In the genomic region with DNA sequence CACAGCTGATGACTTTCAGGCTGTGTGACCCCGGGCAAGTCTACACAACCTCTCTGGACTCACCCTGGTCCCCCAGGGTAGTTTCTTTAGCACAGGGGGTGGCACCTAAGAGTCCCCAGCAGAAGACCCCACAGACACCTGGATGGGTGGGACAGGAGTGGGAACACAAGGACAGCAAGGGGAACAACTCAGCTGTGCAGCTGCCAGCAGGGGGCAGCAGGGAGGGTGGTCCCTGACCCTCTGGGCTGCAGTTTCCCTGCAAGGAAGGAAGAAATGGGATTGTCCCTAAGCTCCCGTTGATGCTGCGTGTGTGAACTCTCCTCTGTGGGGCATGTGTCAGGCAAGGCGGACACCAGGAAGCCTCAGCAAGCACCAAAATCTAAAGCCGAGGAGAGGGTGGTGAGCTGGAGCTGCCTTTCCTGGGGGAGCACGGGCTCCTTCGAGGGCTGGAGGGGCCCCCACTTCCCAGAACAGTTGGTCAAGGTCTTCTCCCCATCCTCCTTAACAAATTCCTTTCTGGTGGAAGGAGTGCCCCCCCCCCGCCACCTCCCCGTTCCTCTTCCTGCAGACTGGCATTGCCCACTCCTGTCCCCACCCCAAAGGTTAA, we compare ENCODE assay signal across 8 cellular contexts. TPM values are rescaled to one million over a fixed set of nuclear protein-coding genes. Genes with fewer than 3 reads are reported as not detected.
DNase-seq lines count a peak whose midpoint lies in the region; ATAC-seq, FAIRE-seq and TF ChIP-seq lines count a peak whose summit lies in the region.

No MANE protein-coding gene starts in this region.

- no peaks in the 10 kb centered on the region for H3K36me3 Mint-ChIP-seq in activated T-helper 1 cell treated with anti-CD3 and anti-CD28 coated beads, Interleukin-12 subunit alpha, Interleukin-12 subunit beta, Interleukin-2, Interleukin-4 antibody, amounts not matched to agents 30 ng/mL and 10 ng/mL and 1 ng/mL, durations not matched to agents 14 hours and 24 hours and 36 hours (ENCODE audit: low read depth)

- intact Hi-C loops in activated T-helper 1 cell treated with anti-CD3 and anti-CD28 coated beads, Interleukin-12 subunit alpha, Interleukin-12 subunit beta, Interleukin-2, Interleukin-4 antibody, amounts not matched to agents 30 ng/mL and 10 ng/mL and 1 ng/mL, durations not matched to agents 14 hours and 24 hours and 36 hours (cut with micrococcal nuclease) = no loop called here

- dilution Hi-C loops in keratinocyte (cut with MboI; ENCODE audit: extremely low pct_ligation_motif_present, low sequenced_read_pairs) = no loop called here

- no peak overlapping the region for H2AFZ ChIP-seq in keratinocyte (ENCODE audit: control insufficient read depth, low read length)

- H3K36me3 ChIP-seq in WERI-Rb-1 = no peaks in the 10 kb centered on the region
- no peaks in the 10 kb centered on the region for H3K36me3 ChIP-seq in keratinocyte (ENCODE audit: control insufficient read depth in 2 of 2, extremely low read depth in 1 of 2, insufficient read depth in 2 of 2, low read length in 2 of 2)

- H3K4me1 Mint-ChIP-seq in activated T-helper 1 cell treated with anti-CD3 and anti-CD28 coated beads, Interleukin-12 subunit alpha, Interleukin-12 subunit beta, Interleukin-2, Interleukin-4 antibody, amounts not matched to agents 30 ng/mL and 10 ng/mL and 1 ng/mL, durations not matched to agents 14 hours and 24 hours and 36 hours (ENCODE audit: low read depth) = no peaks in the 10 kb centered on the region

- H3K79me2 ChIP-seq in keratinocyte (ENCODE audit: control insufficient read depth, insufficient read depth, low read length) = no peaks in the 10 kb centered on the region

- H3K27ac Mint-ChIP-seq in activated T-helper 1 cell treated with anti-CD3 and anti-CD28 coated beads, Interleukin-12 subunit alpha, Interleukin-12 subunit beta, Interleukin-2, Interleukin-4 antibody, amounts not matched to agents 30 ng/mL and 10 ng/mL and 1 ng/mL, durations not matched to agents 14 hours and 24 hours and 36 hours = no peak overlapping the region

- H3K27me3 ChIP-seq in WERI-Rb-1 (ENCODE audit: insufficient read depth, low read depth, severe bottlenecking) (no peaks in the 10 kb centered on the region), keratinocyte (ENCODE audit: control insufficient read depth, extremely low read depth, insufficient read depth, low read length) (peaks cover 10% of the 10 kb centered on the region)

- H3K27me3 Mint-ChIP-seq in activated T-helper 1 cell treated with anti-CD3 and anti-CD28 coated beads, Interleukin-12 subunit alpha, Interleukin-12 subunit beta, Interleukin-2, Interleukin-4 antibody, amounts not matched to agents 30 ng/mL and 10 ng/mL and 1 ng/mL, durations not matched to agents 14 hours and 24 hours and 36 hours (ENCODE audit: insufficient read depth) = peaks cover 12% of the 10 kb centered on the region

- H3K4me3 ChIP-seq in AG09309 (ENCODE audit: control insufficient read depth, low read depth, low read length) (no peak overlapping the region), WERI-Rb-1 (ENCODE audit: low read depth, low read length) (no peak overlapping the region), keratinocyte (ENCODE audit: control insufficient read depth in 2 of 3, extremely low read depth in 1 of 3, insufficient read depth in 2 of 3, low read depth in 1 of 3, low read length in 3 of 3) (no peak overlapping the region)

- ATAC-seq in HG02970 (IDR thresholded peaks at IDR 0.05; ENCODE audit: low FRiP score, unreplicated experiment) (no peak), HG03432 (IDR thresholded peaks at IDR 0.05; ENCODE audit: unreplicated experiment) (no peak), GM21786 (IDR thresholded peaks at IDR 0.05; ENCODE audit: unreplicated experiment) (no peak)

- H4K20me1 ChIP-seq in keratinocyte (ENCODE audit: control insufficient read depth, extremely low read depth, insufficient read depth, low read length) = no peaks in the 10 kb centered on the region

- DNase-seq in AG09309 (ENCODE audit: low read depth) = no peak
- peak; percentile 27 for DNase-seq in GM19239 (ENCODE audit: insufficient read length, low spot score)
- peak; percentile 66 for DNase-seq in WERI-Rb-1
- DNase-seq in keratinocyte (ENCODE audit: low read depth, low spot score) = no peak
- DNase-seq in activated T-helper 1 cell treated with anti-CD3 and anti-CD28 coated beads, Interleukin-12 subunit alpha, Interleukin-12 subunit beta, Interleukin-2, Interleukin-4 antibody, amounts not matched to agents 30 ng/mL and 10 ng/mL and 1 ng/mL, durations not matched to agents 14 hours and 24 hours and 36 hours (ENCODE audit: low spot score) = no peak

- H3K9me3 Mint-ChIP-seq in activated T-helper 1 cell treated with anti-CD3 and anti-CD28 coated beads, Interleukin-12 subunit alpha, Interleukin-12 subunit beta, Interleukin-2, Interleukin-4 antibody, amounts not matched to agents 30 ng/mL and 10 ng/mL and 1 ng/mL, durations not matched to agents 14 hours and 24 hours and 36 hours = no peaks in the 10 kb centered on the region

- FAIRE-seq in GM19239 (lab: Jason Lieb, UNC) (no peak), keratinocyte (lab: Jason Lieb, UNC) (no peak)

- no peaks in the 10 kb centered on the region for H3K4me1 ChIP-seq in keratinocyte (ENCODE audit: control insufficient read depth, extremely low read depth, insufficient read depth, low read length)

- H3K9me3 ChIP-seq in WERI-Rb-1 (ENCODE audit: severe bottlenecking) (no peaks in the 10 kb centered on the region), keratinocyte (ENCODE audit: control insufficient read depth, low read depth, low read length) (no peaks in the 10 kb centered on the region)

- no peak overlapping the region for H3K4me3 Mint-ChIP-seq in activated T-helper 1 cell treated with anti-CD3 and anti-CD28 coated beads, Interleukin-12 subunit alpha, Interleukin-12 subunit beta, Interleukin-2, Interleukin-4 antibody, amounts not matched to agents 30 ng/mL and 10 ng/mL and 1 ng/mL, durations not matched to agents 14 hours and 24 hours and 36 hours

- H3K27ac ChIP-seq in WERI-Rb-1 (no peak overlapping the region), keratinocyte (ENCODE audit: control insufficient read depth, insufficient read depth, low read length) (no peak overlapping the region)

- no peak overlapping the region for H3K4me2 ChIP-seq in keratinocyte (ENCODE audit: control insufficient read depth, extremely low read depth, insufficient read depth, low read depth, low read length)

- no peak overlapping the region for H3K9ac ChIP-seq in keratinocyte (ENCODE audit: control insufficient read depth, extremely low read depth, insufficient read depth, low read length)

- TF ChIP-seq CTCF in AG09309 (IDR thresholded peaks at IDR 0.05; ENCODE audit: control insufficient read depth, insufficient read depth, low read depth, low read length, missing control alignments) (peak; percentile 75), WERI-Rb-1 (IDR thresholded peaks at IDR 0.05; ENCODE audit: low read depth, low read length) (peak; percentile 99), keratinocyte (optimal IDR thresholded peaks at IDR 0.05 in 1 of 3, IDR thresholded peaks at IDR 0.05 in 1 of 3, conservative IDR thresholded peaks at IDR 0.05 in 1 of 3; ENCODE audit: extremely low read depth in 1 of 3, insufficient read depth in 2 of 3, low read length in 3 of 3) (peak; percentile 70 to 89 (median 83))

- H3K9me1 ChIP-seq in keratinocyte (ENCODE audit: control insufficient read depth, extremely low read depth, insufficient read depth, low read length) = no peaks in the 10 kb centered on the region

RNA-seq across cellular contexts. Expression of a gene that starts 24.1 kb away (rescaled TPM):
- 0.02 to 0.05 TPM in 2 of 3 replicates, not detected in the other for polyA plus RNA-seq in keratinocyte
- 0.85 TPM for polyA plus RNA-seq in keratinocyte (2011; ENCODE audit: low read depth)
- polyA plus RNA-seq in keratinocyte (2011; cell fraction: cytosol; rRNA removed) = 0.01 TPM in 1 of 2 replicates, not detected in the other
- polyA plus RNA-seq in keratinocyte (2011; cell fraction: nucleus; rRNA removed) = 0.06 and 0.12 TPM in 2 replicates
- 0.06 TPM in 1 of 2 replicates, not detected in the other for polyA plus RNA-seq in keratinocyte (2012; ENCODE audit: low replicate concordance)
- polyA minus RNA-seq in keratinocyte = not detected in 3 replicates
- not detected for polyA minus RNA-seq in keratinocyte (2011; cell fraction: cytosol; rRNA and poly(A)+ RNA removed)
- polyA minus RNA-seq in keratinocyte (2011; cell fraction: nucleus; rRNA and poly(A)+ RNA removed) = not detected in 2 replicates
- not detected in 2 replicates for total RNA-seq in activated T-helper 1 cell treated with anti-CD3 and anti-CD28 coated beads, Interleukin-12 subunit alpha, Interleukin-12 subunit beta, Interleukin-2, Interleukin-4 antibody, amounts not matched to agents 30 ng/mL and 10 ng/mL and 1 ng/mL, durations not matched to agents 14 hours and 24 hours and 36 hours

Comparison
In these comparisons a context has a peak if more than half of its experiments do, and no peak if none do; other contexts are left out.
1. DNase-seq: peak in GM19239 (single experiment) and WERI-Rb-1 (single experiment); none in AG09309 (single experiment), keratinocyte (single experiment) and activated T-helper 1 cell treated with anti-CD3 and anti-CD28 coated beads, Interleukin-12 subunit alpha, Interleukin-12 subunit beta, Interleukin-2, Interleukin-4 antibody, amounts not matched to agents 30 ng/mL and 10 ng/mL and 1 ng/mL, durations not matched to agents 14 hours and 24 hours and 36 hours (single experiment).
2. Peak in every context shown above with its lines, with median percentiles within 50 percentile points of each other: CTCF ChIP-seq.